Comparison of ENCODE assay signal across 30 cellular contexts in the genomic region with DNA sequence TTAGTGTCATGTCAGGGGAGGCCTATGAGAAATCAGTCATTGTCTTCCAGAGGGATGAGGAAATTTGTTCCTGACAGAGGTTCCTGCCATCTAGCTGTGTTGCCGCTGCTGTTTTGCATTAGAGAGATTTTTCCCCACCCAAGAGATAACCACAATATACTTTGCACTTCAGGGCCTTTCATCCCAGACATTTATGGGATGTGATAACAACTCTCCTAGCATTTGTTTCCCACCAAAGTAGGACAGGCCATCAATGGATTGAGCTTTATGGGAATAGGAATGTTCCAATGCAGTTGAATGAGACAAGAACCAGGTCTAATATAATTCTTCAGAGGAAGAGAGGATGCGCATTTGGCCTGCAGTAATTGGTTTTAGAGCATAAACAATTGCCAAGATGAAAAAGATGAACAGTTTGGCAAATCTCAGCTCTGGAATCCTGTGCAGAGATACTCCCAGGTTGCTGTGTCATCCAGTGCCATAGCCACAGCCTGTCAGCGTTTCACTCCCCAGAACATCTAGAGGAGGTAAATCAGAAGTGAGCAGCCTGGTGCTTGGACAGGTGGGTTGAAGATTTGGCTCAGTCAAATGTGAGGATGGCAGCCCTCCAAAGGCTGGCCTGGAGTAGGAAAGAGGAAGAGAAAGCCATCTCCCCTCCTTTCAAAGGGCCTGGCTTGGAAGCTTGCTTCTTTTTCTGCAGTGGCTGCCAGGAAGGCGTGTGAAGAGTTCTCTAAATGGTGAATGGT.
DNase-seq lines count a peak whose midpoint lies in the region; FAIRE-seq and TF ChIP-seq lines count a peak whose summit lies in the region.
"Had no signal": no experiment of that assay in that cellular context is flagged by ENCODE, and none has a peak within 500 bp of the region (broad histone marks: within the 10 kb centered on the region; RNA-seq: fewer than 3 reads in every experiment).

No MANE protein-coding gene starts in this region.

- TF ChIP-seq CTCF in astrocyte (IDR thresholded peaks at IDR 0.05; ENCODE audit: insufficient read depth, low read depth, low read length), result no peak
- no peak for TF ChIP-seq CTCF in coronary artery (IDR thresholded peaks at IDR 0.05)

- peaks cover 17% of the 10 kb centered on the region for H3K4me1 Mint-ChIP-seq in astrocyte (ENCODE audit: low read depth, unreplicated experiment)
- H3K4me1 Mint-ChIP-seq: neural crest cell had no signal

- H3K36me3 Mint-ChIP-seq in astrocyte (ENCODE audit: low read depth, unreplicated experiment), result no peaks in the 10 kb centered on the region

- H3K27ac ChIP-seq in astrocyte (ENCODE audit: low read depth, low read length) (no peak overlapping the region), substantia nigra (ENCODE audit: low read depth, low read length, poor library complexity, severe bottlenecking) (no peak overlapping the region), coronary artery (no peak overlapping the region)
- H3K27ac ChIP-seq: 22Rv1, adrenal gland, heart right ventricle, psoas muscle, vagina had no signal

- no peak overlapping the region for H3K9ac ChIP-seq in astrocyte (ENCODE audit: low read length)

- FAIRE-seq in astrocyte (lab: Jason Lieb, UNC), result peak; percentile 54
- FAIRE-seq: G401.6, K562 had no signal

- peaks cover 17% of the 10 kb centered on the region for H3K4me1 ChIP-seq in astrocyte (ENCODE audit: insufficient read depth, low read length)
- H3K4me1 ChIP-seq: adrenal gland, HAP-1, psoas muscle had no signal

- no peaks in the 10 kb centered on the region for H3K9me3 Mint-ChIP-seq in astrocyte (ENCODE audit: unreplicated experiment)
- H3K9me3 Mint-ChIP-seq: activated B cell treated with CpG ODN at 0.5 μM for 24 hours; activated naive CD4-positive, alpha-beta T cell treated with anti-CD3 and anti-CD28 coated beads for 36 hours; activated T-helper 1 cell treated with anti-CD3 and anti-CD28 coated beads, Interleukin-12 subunit alpha, Interleukin-12 subunit beta, Interleukin-2, Interleukin-4 antibody, amounts not matched to agents 30 ng/mL and 10 ng/mL and 1 ng/mL, durations not matched to agents 14 hours and 24 hours and 36 hours had no signal

- H3K4me3 Mint-ChIP-seq in astrocyte (ENCODE audit: unreplicated experiment), result no peak overlapping the region
- H3K4me3 Mint-ChIP-seq: activated B cell treated with CpG ODN at 0.5 μM for 24 hours; activated naive CD4-positive, alpha-beta T cell treated with anti-CD3 and anti-CD28 coated beads for 36 hours; activated T-helper 1 cell treated with anti-CD3 and anti-CD28 coated beads, Interleukin-12 subunit alpha, Interleukin-12 subunit beta, Interleukin-2, Interleukin-4 antibody, amounts not matched to agents 30 ng/mL and 10 ng/mL and 1 ng/mL, durations not matched to agents 14 hours and 24 hours and 36 hours; neural crest cell had no signal

- H3K27me3 Mint-ChIP-seq in astrocyte (ENCODE audit: low read depth, unreplicated experiment), result no peaks in the 10 kb centered on the region
- H3K27me3 Mint-ChIP-seq: activated B cell treated with CpG ODN at 0.5 μM for 24 hours had no signal

- no peaks in the 10 kb centered on the region for H4K20me1 ChIP-seq in astrocyte (ENCODE audit: insufficient read depth, low read length)

- H2AFZ ChIP-seq in astrocyte (ENCODE audit: low read depth, low read length), result no peak overlapping the region

- H3K36me3 ChIP-seq in astrocyte (ENCODE audit: insufficient read depth, low read length), result no peaks in the 10 kb centered on the region
- H3K36me3 ChIP-seq: adrenal gland, HAP-1, heart right ventricle, MG63, vagina had no signal

- no peaks in the 10 kb centered on the region for H3K27me3 ChIP-seq in astrocyte (ENCODE audit: insufficient read depth, low read length)
- H3K27me3 ChIP-seq: adrenal gland, heart right ventricle, MG63, vagina had no signal

- H3K4me2 ChIP-seq in astrocyte (ENCODE audit: low read length), result no peak overlapping the region

- H3K79me2 ChIP-seq in astrocyte (ENCODE audit: insufficient read depth, low read length), result no peaks in the 10 kb centered on the region

- no peak overlapping the region for H3K27ac Mint-ChIP-seq in astrocyte (ENCODE audit: unreplicated experiment)
- H3K27ac Mint-ChIP-seq: activated B cell treated with CpG ODN at 0.5 μM for 24 hours; activated naive CD4-positive, alpha-beta T cell treated with anti-CD3 and anti-CD28 coated beads for 36 hours; activated T-helper 1 cell treated with anti-CD3 and anti-CD28 coated beads, Interleukin-12 subunit alpha, Interleukin-12 subunit beta, Interleukin-2, Interleukin-4 antibody, amounts not matched to agents 30 ng/mL and 10 ng/mL and 1 ng/mL, durations not matched to agents 14 hours and 24 hours and 36 hours had no signal

- no peak overlapping the region for H3K4me3 ChIP-seq in astrocyte (ENCODE audit: insufficient read depth, low read depth, low read length)
- H3K4me3 ChIP-seq in coronary artery, result no peak overlapping the region
- H3K4me3 ChIP-seq: adrenal gland, HAP-1, heart right ventricle, K562, MG63, psoas muscle, vagina had no signal

- DNase-seq in DMS 273 (lab: John Stamatoyannopoulos, UW; ENCODE audit: unreplicated experiment) (peak; percentile 4), DMS 273 treated with DMSO at 0.1 percent for 48 hours (lab: John Stamatoyannopoulos, UW) (no peak), astrocyte (ENCODE audit: low read depth) (no peak), medulla oblongata (ENCODE audit: extremely low spot score) (peak; percentile 71), substantia nigra (lab: John Stamatoyannopoulos, UW) (peak in 29 of 49 donors; percentile 2 to 72 (median 19)), DMS153 (lab: John Stamatoyannopoulos, UW) (no peak), amniotic stem cell (lab: John Stamatoyannopoulos, UW) (no peak), coronary artery (ENCODE audit: low spot score) (no peak)
- DNase-seq: activated B cell treated with CpG ODN at 0.5 μM for 24 hours; activated CD4-positive, alpha-beta T cell treated with anti-CD3 and anti-CD28 coated beads, Interleukin-2, amount 50 U/mL, for 48 hours; activated naive CD4-positive, alpha-beta T cell treated with anti-CD3 and anti-CD28 coated beads for 36 hours; adrenal gland; effector memory CD4-positive, alpha-beta T cell; heart right ventricle; mammary epithelial cell; MG63; NCI-H146; NK-92 treated with Interleukin-12 subunit alpha and Interleukin-12 subunit beta, amount 100 ng/mL, for 24 hours; PC-3; psoas muscle; Right ventricle myocardium superior; stimulated activated CD4-positive, alpha-beta T cell treated with anti-CD3 and anti-CD28 coated beads, Interleukin-15, amount 100 ng/mL, for 24 hours; stimulated activated naive CD8-positive, alpha-beta T cell treated with anti-CD3 and anti-CD28 coated beads, Interleukin-15, Interleukin-2, amounts not matched to agents 100 U/mL and 50 U/mL, for 24 hours had no signal

- no peaks in the 10 kb centered on the region for H3K9me3 ChIP-seq in astrocyte (ENCODE audit: insufficient read depth, low read depth, low read length)
- H3K9me3 ChIP-seq: adrenal gland, HAP-1, heart right ventricle, MG63, psoas muscle, vagina had no signal

Comparison
In these comparisons a context has a peak if more than half of its experiments do, and no peak if none do; other contexts are left out.
1. DNase-seq: peak in DMS 273 (single experiment), medulla oblongata (single experiment) and substantia nigra (29 of 49); none in DMS 273 treated with DMSO at 0.1 percent for 48 hours (single experiment), astrocyte (single experiment), DMS153 (single experiment), amniotic stem cell (single experiment) and coronary artery (single experiment).